In the genomic region with DNA sequence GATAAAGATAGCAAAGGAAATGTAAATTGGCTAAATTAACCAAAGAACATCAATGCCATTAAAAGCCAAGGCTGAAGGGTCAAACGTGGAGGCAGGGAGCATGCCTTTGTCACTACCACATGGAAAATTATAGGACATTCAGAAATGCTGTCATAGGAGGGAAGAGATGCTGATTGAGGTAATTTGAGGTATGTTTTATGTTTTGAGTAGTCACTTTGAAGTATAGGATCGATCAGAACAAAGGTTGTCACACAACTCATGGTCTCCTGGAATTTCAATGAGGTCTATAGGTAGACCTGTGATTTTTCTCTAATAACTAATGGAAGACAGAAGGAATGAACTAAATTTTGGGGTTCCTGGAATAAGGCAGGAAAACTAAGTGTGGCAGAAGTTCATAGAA, we compare ENCODE assay signal across 1 cellular context.
TF ChIP-seq lines count a peak whose summit lies in the region.

No MANE protein-coding gene starts in this region.

TF ChIP-seq in HepG2, 621 proteins besides CTCF, POLR2A, EP300 and RAD21 (continued from another document and continues in another):
- TF ChIP-seq, protein P1, sequence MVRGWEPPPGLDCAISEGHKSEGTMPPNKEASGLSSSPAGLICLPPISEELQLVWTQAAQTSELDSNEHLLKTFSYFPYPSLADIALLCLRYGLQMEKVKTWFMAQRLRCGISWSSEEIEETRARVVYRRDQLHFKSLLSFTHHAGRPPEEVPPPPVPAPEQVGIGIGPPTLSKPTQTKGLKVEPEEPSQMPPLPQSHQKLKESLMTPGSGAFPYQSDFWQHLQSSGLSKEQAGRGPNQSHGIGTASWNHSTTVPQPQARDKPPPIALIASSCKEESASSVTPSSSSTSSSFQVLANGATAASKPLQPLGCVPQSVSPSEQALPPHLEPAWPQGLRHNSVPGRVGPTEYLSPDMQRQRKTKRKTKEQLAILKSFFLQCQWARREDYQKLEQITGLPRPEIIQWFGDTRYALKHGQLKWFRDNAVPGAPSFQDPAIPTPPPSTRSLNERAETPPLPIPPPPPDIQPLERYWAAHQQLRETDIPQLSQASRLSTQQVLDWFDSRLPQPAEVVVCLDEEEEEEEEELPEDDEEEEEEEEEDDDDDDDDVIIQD (CRISPR knock-in tag; IDR thresholded peaks at IDR 0.05; ENCODE audit: low read depth), result peak; percentile 72; the same call in 1 of the 2 replicates
- TF ChIP-seq MBD4 (IDR thresholded peaks at IDR 0.05; ENCODE audit: borderline replicate concordance, low read length) (no peak), SOX6 (IDR thresholded peaks at IDR 0.05) (no peak), SOX6 (CRISPR knock-in tag; IDR thresholded peaks at IDR 0.05) (peak; percentile 35; the same call in 1 of the 2 replicates), TEAD3 (CRISPR knock-in tag; optimal IDR thresholded peaks at IDR 0.05; ENCODE audit: borderline replicate concordance) (peak; percentile 68), MIER3 (CRISPR knock-in tag; IDR thresholded peaks at IDR 0.05; ENCODE audit: borderline replicate concordance) (no peak), NR2F6 (IDR thresholded peaks at IDR 0.05) (peak; percentile 39; the same call in 1 of the 2 replicates), NR2F6 (CRISPR knock-in tag; IDR thresholded peaks at IDR 0.05) (no peak), NCOA2 (CRISPR knock-in tag; IDR thresholded peaks at IDR 0.05) (peak; percentile 42; the same call in 1 of the 2 replicates), ZNF550 (CRISPR knock-in tag; IDR thresholded peaks at IDR 0.05; ENCODE audit: borderline replicate concordance) (no peak), ATF7-NPFF (CRISPR knock-in tag; IDR thresholded peaks at IDR 0.05; ENCODE audit: low read depth) (no peak), AHDC1 (CRISPR knock-in tag; IDR thresholded peaks at IDR 0.05; ENCODE audit: borderline replicate concordance) (0 out of 2 replicates have a peak, but pooled peaks have one; percentile 51), DMTF1 (CRISPR knock-in tag; IDR thresholded peaks at IDR 0.05) (no peak), U2AF1 (optimal IDR thresholded peaks at IDR 0.05; ENCODE audit: low read depth, low read length) (no peak), RARA (CRISPR knock-in tag; IDR thresholded peaks at IDR 0.05) (0 out of 2 replicates have a peak, but pooled peaks have one; percentile 8), SAP130 (CRISPR knock-in tag; IDR thresholded peaks at IDR 0.05; ENCODE audit: low read depth) (peak; percentile 34; the same call in 1 of the 2 replicates), ARNT (IDR thresholded peaks at IDR 0.05) (no peak), PHF21A (CRISPR knock-in tag; IDR thresholded peaks at IDR 0.05) (no peak), RXRB (CRISPR knock-in tag; IDR thresholded peaks at IDR 0.05; ENCODE audit: borderline replicate concordance) (peak; percentile 28; the same call in 1 of the 2 replicates), MAFK (conservative IDR thresholded peaks at IDR 0.05 in 1 of 2, IDR thresholded peaks at IDR 0.05 in 1 of 2; ENCODE audit: low read length in 2 of 2) (peak; percentile 82 to 89), TCF7 (IDR thresholded peaks at IDR 0.05; ENCODE audit: low read depth) (peak; percentile 64), RNF2 (conservative IDR thresholded peaks at IDR 0.05; ENCODE audit: low read depth) (no peak), ZNF839 (CRISPR knock-in tag; IDR thresholded peaks at IDR 0.05; ENCODE audit: borderline replicate concordance) (no peak), ONECUT2 (CRISPR knock-in tag; IDR thresholded peaks at IDR 0.05) (peak; percentile 68; the same call in 1 of the 2 replicates), GATAD2A (CRISPR knock-in tag; IDR thresholded peaks at IDR 0.05) (0 out of 2 replicates have a peak, but pooled peaks have one; percentile 26), ZNF577 (CRISPR knock-in tag; IDR thresholded peaks at IDR 0.05; ENCODE audit: borderline replicate concordance, low read depth) (no peak), PAXIP1 (CRISPR knock-in tag; conservative IDR thresholded peaks at IDR 0.05) (peak; percentile 82), GLMP (CRISPR knock-in tag; IDR thresholded peaks at IDR 0.05; ENCODE audit: borderline replicate concordance) (no peak), MIXL1 (CRISPR knock-in tag; IDR thresholded peaks at IDR 0.05) (peak; percentile 60; the same call in 1 of the 2 replicates), HNF4A (CRISPR knock-in tag; IDR thresholded peaks at IDR 0.05) (peak; percentile 41), ARID3A (IDR thresholded peaks at IDR 0.05; ENCODE audit: low read depth, low read length) (0 out of 2 replicates have a peak, but pooled peaks have one; percentile 29), ZKSCAN5 (CRISPR knock-in tag; IDR thresholded peaks at IDR 0.05) (no peak), RORA (CRISPR knock-in tag; IDR thresholded peaks at IDR 0.05) (no peak), IRX3 (CRISPR knock-in tag; IDR thresholded peaks at IDR 0.05; ENCODE audit: borderline replicate concordance, low read depth) (no peak), SALL1 (CRISPR knock-in tag; IDR thresholded peaks at IDR 0.05) (peak; percentile 48; the same call in 1 of the 2 replicates), HNF4G (IDR thresholded peaks at IDR 0.05; ENCODE audit: borderline replicate concordance, low read depth, low read length) (no peak), HNF4G (CRISPR knock-in tag; IDR thresholded peaks at IDR 0.05; ENCODE audit: borderline replicate concordance, low read depth) (no peak), ZNF460 (CRISPR knock-in tag; IDR thresholded peaks at IDR 0.05; ENCODE audit: borderline replicate concordance) (no peak), HOXD1 (CRISPR knock-in tag; IDR thresholded peaks at IDR 0.05) (no peak)
- TF ChIP-seq, protein P2, sequence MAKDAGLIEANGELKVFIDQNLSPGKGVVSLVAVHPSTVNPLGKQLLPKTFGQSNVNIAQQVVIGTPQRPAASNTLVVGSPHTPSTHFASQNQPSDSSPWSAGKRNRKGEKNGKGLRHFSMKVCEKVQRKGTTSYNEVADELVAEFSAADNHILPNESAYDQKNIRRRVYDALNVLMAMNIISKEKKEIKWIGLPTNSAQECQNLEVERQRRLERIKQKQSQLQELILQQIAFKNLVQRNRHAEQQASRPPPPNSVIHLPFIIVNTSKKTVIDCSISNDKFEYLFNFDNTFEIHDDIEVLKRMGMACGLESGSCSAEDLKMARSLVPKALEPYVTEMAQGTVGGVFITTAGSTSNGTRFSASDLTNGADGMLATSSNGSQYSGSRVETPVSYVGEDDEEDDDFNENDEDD (CRISPR knock-in tag; IDR thresholded peaks at IDR 0.05; ENCODE audit: borderline replicate concordance), result peak; percentile 23; the same call in 1 of the 2 replicates
- TF ChIP-seq, protein P3, sequence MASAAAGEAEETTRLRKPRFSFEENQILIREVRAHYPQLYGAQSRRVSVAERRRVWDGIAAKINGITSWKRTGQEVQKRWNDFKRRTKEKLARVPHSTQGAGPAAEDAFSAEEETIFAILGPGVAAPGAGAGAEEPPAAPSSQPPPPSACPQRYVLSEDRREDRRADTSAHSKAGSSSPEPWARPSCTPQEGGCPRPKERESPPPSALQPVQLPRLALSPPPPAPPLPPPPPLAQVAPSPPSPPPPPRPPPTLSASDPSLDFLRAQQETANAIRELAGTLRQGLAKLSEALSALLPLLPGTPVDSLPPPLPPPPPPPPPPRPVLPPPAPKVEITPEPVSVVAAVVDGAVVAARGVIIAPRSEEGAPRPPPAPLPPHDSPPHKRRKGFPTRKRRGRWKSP (CRISPR knock-in tag; IDR thresholded peaks at IDR 0.05), result no peak
- TF ChIP-seq, protein P4, sequence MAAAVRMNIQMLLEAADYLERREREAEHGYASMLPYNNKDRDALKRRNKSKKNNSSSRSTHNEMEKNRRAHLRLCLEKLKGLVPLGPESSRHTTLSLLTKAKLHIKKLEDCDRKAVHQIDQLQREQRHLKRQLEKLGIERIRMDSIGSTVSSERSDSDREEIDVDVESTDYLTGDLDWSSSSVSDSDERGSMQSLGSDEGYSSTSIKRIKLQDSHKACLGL (CRISPR knock-in tag; IDR thresholded peaks at IDR 0.05), result no peak
